In genomic region chr1:200429221-200429751, GRCh38 we compare ENCODE assay signal across 11 cellular contexts. TPM values are rescaled to one million over a fixed set of nuclear protein-coding genes. Genes with fewer than 3 reads are reported as not detected.
DNase-seq lines count a peak whose midpoint lies in the region; ATAC-seq and TF ChIP-seq lines count a peak whose summit lies in the region.
"Had no signal": no experiment of that assay in that cellular context is flagged by ENCODE, and none has a peak within 500 bp of the region (broad histone marks: within the 10 kb centered on the region; RNA-seq: fewer than 3 reads in every experiment).

No MANE protein-coding gene starts in this region.

- H3K27me3 Mint-ChIP-seq in HFFc6 (ENCODE audit: insufficient read depth) (no peaks in the 10 kb centered on the region; the same call in 1 of the 2 replicates), WTC11 (ENCODE audit: low read depth) (no peaks in the 10 kb centered on the region), CD14-positive monocyte (ENCODE audit: low read depth in 3 of 3) (peaks cover 0 to 6% (median 3%) of the 10 kb centered on the region in 3 donors)

- CTCF ChIA-PET in AG04449 (lab: Yijun Ruan, JAX) (interaction anchor here (0.6 to 1.2 kb wide), 2 partner anchors 54 to 174 kb away, joined by 3 read pairs; no protein-coding TSS in a partner anchor), WTC11 (lab: Charles Lee) (no interaction called here), RWPE1 (lab: Yijun Ruan, JAX) (interaction anchor here (0.6 kb wide), 3 partner anchors 86 to 121 kb away, joined by 3 to 6 read pairs (median 3); no protein-coding TSS in a partner anchor)

- DNase-seq in AG04449 (ENCODE audit: low read depth, low spot score) (peak; percentile 59), HFFc6 (peak; percentile 63), WTC11 (ENCODE audit: low spot score) (no peak), hepatic stellate cell (ENCODE audit: low spot score) (peak; percentile 40), HuH-7 (ENCODE audit: low spot score) (no peak), RWPE1 (ENCODE audit: low spot score) (no peak), epidermal melanocyte (ENCODE audit: insufficient read length, low spot score) (no peak), CD14-positive monocyte (ENCODE audit: low spot score) (no peak)
- DNase-seq: effector CD4-positive, alpha-beta T cell; KG1 had no signal

- H3K4me3 Mint-ChIP-seq in HFFc6 (peak overlapping the region; percentile 67), WTC11 (no peak overlapping the region), CD14-positive monocyte (no peak overlapping the region)

- POLR2A ChIA-PET in AG04449 (lab: Yijun Ruan, JAX) = interaction anchor here (0.5 to 1.1 kb wide), 5 partner anchors 9 to 115 kb away, joined by 3 to 5 read pairs (median 3); no protein-coding TSS in a partner anchor
- POLR2A ChIA-PET in WTC11 (lab: Charles Lee) = interaction anchor here (0.6 kb wide), 1 partner anchor 79 kb away, joined by 3 read pairs; no protein-coding TSS in a partner anchor
- POLR2A ChIA-PET in RWPE1 (lab: Yijun Ruan, JAX; ENCODE audit: low non-redundant PET) = no interaction called here

- no peak overlapping the region for H3K27ac ChIP-seq in RWPE1
- H3K27ac ChIP-seq: BLaER1 treated with 17β-estradiol and CSF1 and Interleukin-3, amounts not matched to agents 10 nM and 100 nM had no signal

- H3K27ac Mint-ChIP-seq in HFFc6 (peak overlapping the region; percentile 89), WTC11 (no peak overlapping the region; the same call in 1 of the 2 replicates), CD14-positive monocyte (no peak overlapping the region)

- TF ChIP-seq CTCF in AG04449 (IDR thresholded peaks at IDR 0.05; ENCODE audit: insufficient read depth, low read length, missing control alignments) (no peak), HFFc6 (IDR thresholded peaks at IDR 0.05) (no peak), WTC11 (IDR thresholded peaks at IDR 0.05) (no peak), RWPE1 (conservative IDR thresholded peaks at IDR 0.05; ENCODE audit: low read depth) (no peak), CD14-positive monocyte (IDR thresholded peaks at IDR 0.05) (no peak)

- H3K36me3 Mint-ChIP-seq in HFFc6 (ENCODE audit: low read depth) (no peaks in the 10 kb centered on the region; the same call in 1 of the 2 replicates), WTC11 (peaks cover 31% of the 10 kb centered on the region), CD14-positive monocyte (no peaks in the 10 kb centered on the region)

- intact Hi-C loops in CD14-positive monocyte (cut with micrococcal nuclease) = no loop called here

- H3K4me3 ChIP-seq in AG04449 (ENCODE audit: low read depth, low read length) = no peak overlapping the region
- H3K4me3 ChIP-seq: BLaER1 treated with 17β-estradiol and CSF1 and Interleukin-3, amounts not matched to agents 10 nM and 100 nM had no signal

- ATAC-seq in WTC11 = no peak

- H3K9me3 Mint-ChIP-seq in HFFc6 = no peaks in the 10 kb centered on the region; the same call in 1 of the 2 replicates
- peaks cover 10% of the 10 kb centered on the region for H3K9me3 Mint-ChIP-seq in WTC11
- H3K9me3 Mint-ChIP-seq in CD14-positive monocyte = peaks cover 0 to 3% (median 2%) of the 10 kb centered on the region in 7 donors

- H3K4me1 Mint-ChIP-seq in HFFc6 (ENCODE audit: low read depth) (peaks cover 40% of the 10 kb centered on the region), WTC11 (peaks cover 8% of the 10 kb centered on the region; the same call in 1 of the 2 replicates), CD14-positive monocyte (peaks cover 3% of the 10 kb centered on the region)

TF ChIP-seq in WTC11, 78 proteins besides CTCF, POLR2A, EP300 and RAD21:
- TF ChIP-seq AR (CRISPR knock-in tag; IDR thresholded peaks at IDR 0.05) (no peak), ZNF317 (CRISPR knock-in tag; IDR thresholded peaks at IDR 0.05; ENCODE audit: borderline replicate concordance, low read depth) (no peak), FOXJ3 (CRISPR knock-in tag; IDR thresholded peaks at IDR 0.05; ENCODE audit: borderline replicate concordance) (no peak), IRF2 (CRISPR knock-in tag; IDR thresholded peaks at IDR 0.05; ENCODE audit: borderline replicate concordance, low read depth) (no peak), ZNF425 (CRISPR knock-in tag; conservative IDR thresholded peaks at IDR 0.05) (no peak), GABPB1 (CRISPR knock-in tag; IDR thresholded peaks at IDR 0.05) (peak; percentile 51; the same call in 1 of the 2 replicates)

RNA-seq across cellular contexts. Expression of gene ZNF281, which starts 19.4 kb away (rescaled TPM):
- total RNA-seq in HFFc6 (2021; fragmentation: NEBNext Ultra II Directional; extraction: Animal tissue kit (Norgen Biotek cat#: 25700)) = 10 to 100 TPM; 37.2 to 50.7 (median 43.9) TPM
- 47.7 to 49.6 TPM (median 49.3 TPM) in 3 replicates for total RNA-seq in WTC11 (2021)
- 10 to 100 TPM; 26.6 to 30.6 TPM for polyA plus RNA-seq in CD14-positive monocyte

Comparison
In these comparisons a context has a peak if more than half of its experiments do, and no peak if none do; other contexts are left out.
1. DNase-seq: peak in AG04449 (single experiment), HFFc6 (single experiment) and hepatic stellate cell (single experiment); none in WTC11 (single experiment), HuH-7 (single experiment), RWPE1 (single experiment), epidermal melanocyte (single experiment) and CD14-positive monocyte (single experiment).